In the genomic region with DNA sequence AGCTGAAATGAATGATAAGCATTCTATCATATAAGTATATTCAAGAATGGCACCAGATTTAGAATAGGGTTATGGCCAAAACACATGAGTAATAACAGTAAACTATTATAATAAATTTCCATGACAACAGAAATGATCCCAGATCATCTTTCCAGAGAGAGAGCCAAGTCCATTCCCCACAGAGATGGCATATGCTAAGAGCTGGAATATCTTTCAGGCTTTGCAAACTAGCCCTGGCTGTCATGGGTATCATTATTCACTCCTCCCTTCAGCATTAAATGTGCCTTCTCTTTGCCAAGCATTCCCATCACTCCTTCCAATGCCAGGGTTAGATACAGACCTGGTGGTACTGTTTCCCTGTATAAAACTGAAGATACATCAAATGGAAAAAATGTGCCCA, we compare ENCODE assay signal across 1 cellular context.
TF ChIP-seq lines count a peak whose summit lies in the region.

No MANE protein-coding gene starts in this region.

TF ChIP-seq in IMR-90, 13 proteins besides CTCF, POLR2A, EP300 and RAD21:
- TF ChIP-seq, protein P1, sequence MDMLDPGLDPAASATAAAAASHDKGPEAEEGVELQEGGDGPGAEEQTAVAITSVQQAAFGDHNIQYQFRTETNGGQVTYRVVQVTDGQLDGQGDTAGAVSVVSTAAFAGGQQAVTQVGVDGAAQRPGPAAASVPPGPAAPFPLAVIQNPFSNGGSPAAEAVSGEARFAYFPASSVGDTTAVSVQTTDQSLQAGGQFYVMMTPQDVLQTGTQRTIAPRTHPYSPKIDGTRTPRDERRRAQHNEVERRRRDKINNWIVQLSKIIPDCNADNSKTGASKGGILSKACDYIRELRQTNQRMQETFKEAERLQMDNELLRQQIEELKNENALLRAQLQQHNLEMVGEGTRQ (IDR thresholded peaks at IDR 0.05; ENCODE audit: low read depth, low read length): no peak
- no peak for TF ChIP-seq RFX5 (IDR thresholded peaks at IDR 0.05; ENCODE audit: low read depth, low read length)
- no peak for TF ChIP-seq SMC3 (IDR thresholded peaks at IDR 0.05; ENCODE audit: low read depth, low read length)
- TF ChIP-seq MXI1 (IDR thresholded peaks at IDR 0.05; ENCODE audit: borderline replicate concordance, low read depth, low read length): no peak
- TF ChIP-seq, protein P2, sequence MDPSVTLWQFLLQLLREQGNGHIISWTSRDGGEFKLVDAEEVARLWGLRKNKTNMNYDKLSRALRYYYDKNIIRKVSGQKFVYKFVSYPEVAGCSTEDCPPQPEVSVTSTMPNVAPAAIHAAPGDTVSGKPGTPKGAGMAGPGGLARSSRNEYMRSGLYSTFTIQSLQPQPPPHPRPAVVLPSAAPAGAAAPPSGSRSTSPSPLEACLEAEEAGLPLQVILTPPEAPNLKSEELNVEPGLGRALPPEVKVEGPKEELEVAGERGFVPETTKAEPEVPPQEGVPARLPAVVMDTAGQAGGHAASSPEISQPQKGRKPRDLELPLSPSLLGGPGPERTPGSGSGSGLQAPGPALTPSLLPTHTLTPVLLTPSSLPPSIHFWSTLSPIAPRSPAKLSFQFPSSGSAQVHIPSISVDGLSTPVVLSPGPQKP (IDR thresholded peaks at IDR 0.05; ENCODE audit: borderline replicate concordance, low read depth, low read length): no peak
- TF ChIP-seq NFE2L2 (IDR thresholded peaks at IDR 0.05; ENCODE audit: low read depth, low read length): no peak
- no peak for TF ChIP-seq CEBPB (IDR thresholded peaks at IDR 0.05; ENCODE audit: low read depth, low read length)
- TF ChIP-seq RCOR1 (IDR thresholded peaks at IDR 0.05; ENCODE audit: insufficient replicate concordance, low read length): no peak
- no peak for TF ChIP-seq MAFK (IDR thresholded peaks at IDR 0.05; ENCODE audit: low read depth, low read length)
- TF ChIP-seq MAZ (IDR thresholded peaks at IDR 0.05; ENCODE audit: borderline replicate concordance, low read depth, low read length): no peak
- TF ChIP-seq BHLHE40 (IDR thresholded peaks at IDR 0.05; ENCODE audit: low read depth, low read length): no peak
- no peak for TF ChIP-seq CHD1 (IDR thresholded peaks at IDR 0.05; ENCODE audit: low read depth, low read length)
- TF ChIP-seq FOS (IDR thresholded peaks at IDR 0.05; ENCODE audit: low read depth, low read length): no peak
